ENCODE assay signal across 9 cellular contexts in the genomic region with DNA sequence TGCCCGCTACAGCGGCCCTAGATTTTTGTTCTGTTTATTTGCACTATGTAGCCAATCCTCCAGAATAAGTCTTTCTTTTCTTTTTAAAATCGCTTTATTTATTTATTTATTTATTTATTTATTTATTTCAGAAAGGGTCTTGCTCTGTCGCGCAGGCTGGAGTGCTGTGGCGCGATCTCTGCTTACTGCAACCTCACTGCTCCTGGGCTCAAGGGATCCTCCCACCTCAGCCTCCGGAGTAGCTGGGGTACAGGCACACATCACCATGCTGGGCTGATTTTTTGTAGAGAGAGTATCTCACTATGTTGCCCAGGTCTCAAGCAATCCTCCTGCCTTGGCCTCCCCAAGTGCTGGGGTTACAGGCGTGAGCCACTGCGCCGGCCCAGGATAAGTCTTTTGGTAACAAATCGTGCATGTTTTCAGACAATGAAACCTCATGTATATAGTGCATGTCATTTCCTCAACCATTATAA. TPM values are rescaled to one million over a fixed set of nuclear protein-coding genes. Genes with fewer than 3 reads are reported as not detected.
DNase-seq lines count a peak whose midpoint lies in the region; ATAC-seq and TF ChIP-seq lines count a peak whose summit lies in the region.
"Had no signal": no experiment of that assay in that cellular context is flagged by ENCODE, and none has a peak within 500 bp of the region (broad histone marks: within the 10 kb centered on the region; RNA-seq: fewer than 3 reads in every experiment).

No MANE protein-coding gene starts in this region.

- H3K9me2 ChIP-seq in Loucy (replicated peaks; ENCODE audit: low read depth, low read length): no peaks in the 10 kb centered on the region

- H3K9me3 ChIP-seq in BLaER1 treated with 17β-estradiol and CSF1 and Interleukin-3, amounts not matched to agents 10 nM and 100 nM (replicated peaks in 1 of 11): no peaks in the 10 kb centered on the region
- no peaks in the 10 kb centered on the region for H3K9me3 ChIP-seq in Loucy (ENCODE audit: insufficient read depth, low read depth, low read length)

- no peak for DNase-seq in neural crest cell (ENCODE audit: low read depth, low spot score)
- DNase-seq in OCI-M1 (lab: John Stamatoyannopoulos, UW): no peak
- DNase-seq in ACHN: no peak
- no peak for DNase-seq in GM19238 (ENCODE audit: insufficient read length, low spot score)

- H3K79me2 ChIP-seq in Loucy (ENCODE audit: insufficient read depth, low read length): peaks cover 20% of the 10 kb centered on the region

- H3F3A ChIP-seq in Loucy (ENCODE audit: low read depth): peaks cover 4% of the 10 kb centered on the region; the same call in 1 of the 2 replicates

- TF ChIP-seq CTCF in Loucy (conservative IDR thresholded peaks at IDR 0.05; ENCODE audit: low read length) (no peak), neural crest cell (conservative IDR thresholded peaks at IDR 0.05) (no peak)

- H3K4me1 Mint-ChIP-seq in dendritic cell treated with granulocyte-macrophage colony-stimulating factor and Interleukin-4, amounts not matched to agents 40 ng/mL and 50 ng/mL, for 4 days (ENCODE audit: low read depth): peaks cover 44% of the 10 kb centered on the region
- H3K4me1 Mint-ChIP-seq in neural crest cell: peaks cover 25% of the 10 kb centered on the region

- intact Hi-C loops in dendritic cell treated with granulocyte-macrophage colony-stimulating factor and Interleukin-4, amounts not matched to agents 40 ng/mL and 50 ng/mL, for 4 days (cut with micrococcal nuclease): loop anchor here (5.0 kb wide), 2 partner anchors 47 to 297 kb away; no protein-coding TSS in a partner anchor

- H3K4me2 ChIP-seq in BLaER1 treated with 17β-estradiol and CSF1 and Interleukin-3, amounts not matched to agents 10 nM and 100 nM: peak overlapping the region in 7 of 11 experiments; percentile 11 to 42 (median 26); a peak in 7 of 22 replicates
- H3K4me2 ChIP-seq in Loucy (ENCODE audit: low read depth, low read length, poor library complexity, severe bottlenecking): no peak overlapping the region

- H3K36me3 Mint-ChIP-seq in dendritic cell treated with granulocyte-macrophage colony-stimulating factor and Interleukin-4, amounts not matched to agents 40 ng/mL and 50 ng/mL, for 4 days (ENCODE audit: low read depth): peaks cover 33% of the 10 kb centered on the region
- H3K36me3 Mint-ChIP-seq in neural crest cell (ENCODE audit: low read depth): no peaks in the 10 kb centered on the region

- H3K27ac Mint-ChIP-seq in dendritic cell treated with granulocyte-macrophage colony-stimulating factor and Interleukin-4, amounts not matched to agents 40 ng/mL and 50 ng/mL, for 4 days: peak overlapping the region; percentile 80
- H3K27ac Mint-ChIP-seq in neural crest cell (ENCODE audit: unreplicated experiment): no peak overlapping the region

- in situ Hi-C loops in ACHN (cut with HindIII; ENCODE audit: low pct_ligation_motif_present, low pct_unique_long_range_greater_than_20kb, low sequenced_read_pairs): no loop called here

- no peak overlapping the region; a peak in 1 of 22 replicates for H3K27ac ChIP-seq in BLaER1 treated with 17β-estradiol and CSF1 and Interleukin-3, amounts not matched to agents 10 nM and 100 nM

- H3K27me3 ChIP-seq in BLaER1 treated with 17β-estradiol and CSF1 and Interleukin-3, amounts not matched to agents 10 nM and 100 nM: no peaks in the 10 kb centered on the region
- no peaks in the 10 kb centered on the region for H3K27me3 ChIP-seq in Loucy (ENCODE audit: insufficient read depth, low read length, poor library complexity, severe bottlenecking)

- no peaks in the 10 kb centered on the region for H3K9me3 Mint-ChIP-seq in dendritic cell treated with granulocyte-macrophage colony-stimulating factor and Interleukin-4, amounts not matched to agents 40 ng/mL and 50 ng/mL, for 4 days
- H3K9me3 Mint-ChIP-seq in neural crest cell: no peaks in the 10 kb centered on the region

- peaks cover 30 to 45% (median 36%) of the 10 kb centered on the region in 10 experiments for H3K4me1 ChIP-seq in BLaER1 treated with 17β-estradiol and CSF1 and Interleukin-3, amounts not matched to agents 10 nM and 100 nM
- peaks cover 20% of the 10 kb centered on the region for H3K4me1 ChIP-seq in Loucy (ENCODE audit: insufficient read depth, low read length, poor library complexity, severe bottlenecking)

- ATAC-seq in GM18519 (IDR thresholded peaks at IDR 0.05; ENCODE audit: low FRiP score, unreplicated experiment): no peak

- peaks cover 17 to 24% (median 21%) of the 10 kb centered on the region in 11 experiments; a peak in 21 of 22 replicates for H3K36me3 ChIP-seq in BLaER1 treated with 17β-estradiol and CSF1 and Interleukin-3, amounts not matched to agents 10 nM and 100 nM
- no peaks in the 10 kb centered on the region for H3K36me3 ChIP-seq in Loucy (ENCODE audit: insufficient read depth, low read length)

- peaks cover 19% of the 10 kb centered on the region for H3K27me3 Mint-ChIP-seq in dendritic cell treated with granulocyte-macrophage colony-stimulating factor and Interleukin-4, amounts not matched to agents 40 ng/mL and 50 ng/mL, for 4 days
- peaks cover 5% of the 10 kb centered on the region for H3K27me3 Mint-ChIP-seq in neural crest cell (ENCODE audit: low read depth)

- H3K4me3 Mint-ChIP-seq in dendritic cell treated with granulocyte-macrophage colony-stimulating factor and Interleukin-4, amounts not matched to agents 40 ng/mL and 50 ng/mL, for 4 days: peak overlapping the region; percentile 82
- peak overlapping the region; percentile 74 for H3K4me3 Mint-ChIP-seq in neural crest cell

- peaks cover 0 to 9% (median 0%) of the 10 kb centered on the region in 11 experiments; a peak in 9 of 22 replicates for H4K20me1 ChIP-seq in BLaER1 treated with 17β-estradiol and CSF1 and Interleukin-3, amounts not matched to agents 10 nM and 100 nM
- H4K20me1 ChIP-seq in Loucy (ENCODE audit: insufficient read depth, low read length, poor library complexity, severe bottlenecking): no peaks in the 10 kb centered on the region

- peak overlapping the region in 5 of 11 experiments; percentile 81 to 93 (median 90); a peak in 7 of 22 replicates for H3K9ac ChIP-seq in BLaER1 treated with 17β-estradiol and CSF1 and Interleukin-3, amounts not matched to agents 10 nM and 100 nM
- no peak overlapping the region for H3K9ac ChIP-seq in Loucy (ENCODE audit: low read depth, low read length, poor library complexity, severe bottlenecking)

- H2AFZ ChIP-seq in Loucy (ENCODE audit: low read length): 0 out of 2 replicates have a peak overlapping the region, but pooled peaks have one; percentile 91

- peak overlapping the region; percentile 83 to 99 (median 94); a peak in 19 of 20 replicates for H3K4me3 ChIP-seq in BLaER1 treated with 17β-estradiol and CSF1 and Interleukin-3, amounts not matched to agents 10 nM and 100 nM
- peak overlapping the region; percentile 86 for H3K4me3 ChIP-seq in Loucy (ENCODE audit: low read length, poor library complexity, severe bottlenecking)

RNA-seq across cellular contexts. Expression of a gene that starts 0.3 kb away (rescaled TPM):
- total RNA-seq in neural crest cell: 18.8 and 20.5 TPM in 2 replicates

RNA-seq across cellular contexts. Expression of a gene that starts 15.4 kb away (rescaled TPM):
- total RNA-seq in neural crest cell: not detected in 2 replicates
- total RNA-seq: myocyte had no signal

RNA-seq across cellular contexts. Expression of a gene that starts 38.0 kb away (rescaled TPM):
- 1.5 and 1.8 TPM in 2 replicates for total RNA-seq in neural crest cell

RNA-seq across cellular contexts. Expression of a gene that starts 40.1 kb away (rescaled TPM):
- 71.8 and 73.5 TPM in 2 replicates for total RNA-seq in neural crest cell

RNA-seq across cellular contexts. Expression of a gene that starts 46.8 kb away (rescaled TPM):
- not detected in 2 replicates for total RNA-seq in neural crest cell
